Comparison of ENCODE assay signal across 12 cellular contexts in genomic region chr14:75449703-75450102, GRCh38. TPM values are rescaled to one million over a fixed set of nuclear protein-coding genes. Genes with fewer than 3 reads are reported as not detected.
DNase-seq lines count a peak whose midpoint lies in the region; ATAC-seq and TF ChIP-seq lines count a peak whose summit lies in the region.
"Had no signal": no experiment of that assay in that cellular context is flagged by ENCODE, and none has a peak within 500 bp of the region (broad histone marks: within the 10 kb centered on the region; RNA-seq: fewer than 3 reads in every experiment).

No MANE protein-coding gene starts in this region.

- H3K9me3 ChIP-seq in gastroesophageal sphincter (no peaks in the 10 kb centered on the region), neutrophil (no peaks in the 10 kb centered on the region), uterus (no peaks in the 10 kb centered on the region)

- H3K4me3 ChIP-seq in gastroesophageal sphincter (no peak overlapping the region), neutrophil (ENCODE audit: low read depth in 1 of 2, low read length in 1 of 2) (no peak overlapping the region), uterus (no peak overlapping the region)
- H3K4me3 ChIP-seq: K562 had no signal

- WGBS in gastroesophageal sphincter (ENCODE audit: low coverage in 1 of 2), 2 donors, result 14 to 33% methylated on average over 2 to 4 of the region's 4 CpGs

- H3K27ac ChIP-seq in gastroesophageal sphincter (peak overlapping the region; percentile 5 to 83 (median 73)), neutrophil (peak overlapping the region; percentile 71), uterus (peak overlapping the region; percentile 39 to 86)

- peaks cover 0 to 7% of the 10 kb centered on the region in 2 donors for H3K36me3 ChIP-seq in gastroesophageal sphincter
- peaks cover 40% of the 10 kb centered on the region for H3K36me3 ChIP-seq in neutrophil
- H3K36me3 ChIP-seq in uterus, result no peaks in the 10 kb centered on the region

- H3K4me1 ChIP-seq in gastroesophageal sphincter, result peaks cover 26 to 90% (median 68%) of the 10 kb centered on the region in 3 donors
- H3K4me1 ChIP-seq in neutrophil (ENCODE audit: control insufficient read depth in 1 of 2, insufficient read depth in 1 of 2, low read depth in 1 of 2, low read length in 1 of 2), result peaks cover 56 to 64% of the 10 kb centered on the region in 2 experiments
- peaks cover 20 to 22% of the 10 kb centered on the region in 2 donors for H3K4me1 ChIP-seq in uterus

- TF ChIP-seq POLR2A in gastroesophageal sphincter (IDR thresholded peaks at IDR 0.05) (no peak), uterus (IDR thresholded peaks at IDR 0.05) (no peak)

- TF ChIP-seq EP300 in gastroesophageal sphincter (IDR thresholded peaks at IDR 0.05), result no peak

- H3K27me3 ChIP-seq in gastroesophageal sphincter, result no peaks in the 10 kb centered on the region
- no peaks in the 10 kb centered on the region for H3K27me3 ChIP-seq in neutrophil
- no peaks in the 10 kb centered on the region for H3K27me3 ChIP-seq in uterus

- peak; percentile 8 for DNase-seq in activated effector memory CD4-positive, alpha-beta T cell treated with anti-CD3 and anti-CD28 coated beads, Interleukin-2, amount 50 U/mL, for 16 hours
- DNase-seq in activated effector memory CD4-positive, alpha-beta T cell treated with Interleukin-2 at 50 U/mL for 16 hours, result no peak
- DNase-seq in uterus (no peak), RKO (ENCODE audit: low spot score) (no peak)
- DNase-seq in activated naive CD4-positive, alpha-beta T cell treated with Interleukin-2 at 50 U/mL for 16 hours, result no peak
- DNase-seq: activated CD4-positive, CD25-positive, alpha-beta regulatory T cell treated with anti-CD3 and anti-CD28 coated beads, Interleukin-2, amount 50 U/mL, for 72 hours; NCI-H187 treated with DMSO at 0.1 percent for 48 hours; SW 1271 had no signal

- intact Hi-C loops in uterus (cut with DNase I; ENCODE audit: low total_unique reads), result no loop called here

- TF ChIP-seq CTCF in gastroesophageal sphincter (IDR thresholded peaks at IDR 0.05) (no peak), neutrophil (IDR thresholded peaks at IDR 0.05) (no peak), uterus (IDR thresholded peaks at IDR 0.05) (no peak)

- ATAC-seq in gastroesophageal sphincter (no peak), GM19467 (IDR thresholded peaks at IDR 0.05; ENCODE audit: unreplicated experiment) (no peak)
- ATAC-seq: K562 had no signal

RNA-seq across cellular contexts. Expression of gene JDP2, which starts 21.9 kb away (rescaled TPM):
- total RNA-seq in gastroesophageal sphincter, result 10 to 100 TPM; 55.6 to 90.0 (median 70.8) TPM
- total RNA-seq in uterus, result 10 to 100 TPM; 32.9 to 86.8 (median 50.1) TPM
